In genomic region chr10:102252508-102252907, GRCh38 we compare ENCODE assay signal across 10 cellular contexts. TPM values are rescaled to one million over a fixed set of nuclear protein-coding genes. Genes with fewer than 3 reads are reported as not detected.
DNase-seq lines count a peak whose midpoint lies in the region; ATAC-seq, FAIRE-seq and TF ChIP-seq lines count a peak whose summit lies in the region.
"Not testable (repeated sequence)": the region's sequence is repeated elsewhere in the genome, so short reads cannot be mapped to it uniquely, and the experiment has no call there.
"Had no signal": no experiment of that assay in that cellular context is flagged by ENCODE, and none has a peak within 500 bp of the region (broad histone marks: within the 10 kb centered on the region; RNA-seq: fewer than 3 reads in every experiment).

No MANE protein-coding gene starts in this region.

- not testable (repeated sequence) for H4K91ac ChIP-seq in mesenchymal stem cell (ENCODE audit: low read length)

- H3F3A ChIP-seq in SK-N-SH (replicated peaks; ENCODE audit: insufficient read depth), result not testable (repeated sequence)

- peak; percentile 15 for FAIRE-seq in K562 (lab: Jason Lieb, UNC)

- not testable (repeated sequence) for H4K8ac ChIP-seq in mesenchymal stem cell (ENCODE audit: low read length)

- H3K18ac ChIP-seq in mesenchymal stem cell (ENCODE audit: low read depth in 1 of 2, low read length in 2 of 2), result not testable (repeated sequence)

- ATAC-seq in K562, result peak; percentile 37; the same call in 2 of the 3 replicates

- POLR2A ChIA-PET in HEK293 (lab: Yijun Ruan, JAX); SK-N-SH (lab: Yijun Ruan, JAX): not testable (repeated sequence)
- POLR2A ChIA-PET in K562 (lab: Yijun Ruan, JAX), result interaction anchor here (0.7 to 0.8 kb wide), 2 partner anchors 25 to 145 kb away, joined by 3 read pairs; no protein-coding TSS in a partner anchor

- not testable (repeated sequence) for H2BK15ac ChIP-seq in mesenchymal stem cell (ENCODE audit: low read depth, poor library complexity, severe bottlenecking)

- intact Hi-C loops in K562 (cut with micrococcal nuclease), result not testable (repeated sequence)

- peak; percentile 57 for DNase-seq in Daoy (ENCODE audit: low read depth)
- peak; percentile 37 for DNase-seq in MG63
- DNase-seq in SK-N-SH, result not testable (repeated sequence)
- DNase-seq in K562 (ENCODE audit: extremely low read depth in 1 of 4, low spot score in 3 of 4), result peak in 1 of 4 experiments; percentile 30
- peak; percentile 55 for DNase-seq in fibroblast of mammary gland (ENCODE audit: low read depth)
- DNase-seq in mesenchymal stem cell, result peak; percentile 32

- not testable (repeated sequence) for H3K4me2 ChIP-seq in SK-N-SH; K562 (ENCODE audit: insufficient read depth, low read length); mesenchymal stem cell (ENCODE audit: low read length, poor library complexity, severe bottlenecking)

- BruUV-seq in K562 (replicated peaks; lab: Mats Ljungman, UMichigan), result not testable (repeated sequence)

- H3K23ac ChIP-seq in mesenchymal stem cell (ENCODE audit: low read length in 2 of 2), result not testable (repeated sequence)

- not testable (repeated sequence) for H3K9me2 ChIP-seq in SK-N-SH

- CTCF ChIA-PET in HEK293 (lab: Yijun Ruan, JAX), result interaction anchor here (1.7 kb wide), 1 partner anchor 94 kb away, joined by 4 read pairs; no protein-coding TSS in a partner anchor
- CTCF ChIA-PET in SK-N-SH (lab: Yijun Ruan, JAX), result interaction anchor here (1.3 to 2.1 kb wide), 4 partner anchors 15 to 23 kb away, joined by 3 to 7 read pairs (median 4); no protein-coding TSS in a partner anchor
- CTCF ChIA-PET in K562 (lab: Yijun Ruan, JAX; ENCODE audit: low intra/inter-chr PET ratio), result not testable (repeated sequence)

- not testable (repeated sequence) for H3K79me1 ChIP-seq in mesenchymal stem cell (replicated peaks; ENCODE audit: low read length, poor library complexity, severe bottlenecking)

- not testable (repeated sequence) for TF ChIP-seq POLR2A in K562 (conservative IDR thresholded peaks at IDR 0.05)

- not testable (repeated sequence) for H3K9me3 ChIP-seq in HEK293 (ENCODE audit: control insufficient read depth, insufficient read depth, low read depth, low read length); MG63; SK-N-SH; K562 (replicated peaks; ENCODE audit: control insufficient read depth, insufficient read depth, low read depth, low read length); mesenchymal stem cell (ENCODE audit: control insufficient read depth, low read length)

- peaks cover 0 to 12% of the 10 kb centered on the region in 2 experiments; a peak in 2 of 3 replicates for H3K36me3 ChIP-seq in HEK293 (ENCODE audit: control insufficient read depth in 2 of 2, insufficient read depth in 1 of 2, low read length in 2 of 2)
- H3K36me3 ChIP-seq in MG63, result peaks cover 11% of the 10 kb centered on the region
- H3K36me3 ChIP-seq in SK-N-SH (replicated peaks in 1 of 2; ENCODE audit: control insufficient read depth in 1 of 2, insufficient read depth in 2 of 2, low read length in 1 of 2), result not testable (repeated sequence)
- peaks cover 19% of the 10 kb centered on the region; the same call in 2 of the 3 replicates for H3K36me3 ChIP-seq in K562 (ENCODE audit: control insufficient read depth, insufficient read depth, low read length)
- H3K36me3 ChIP-seq in mesenchymal stem cell (ENCODE audit: control insufficient read depth in 1 of 2, insufficient read depth in 2 of 2, low read depth in 1 of 2, low read length in 2 of 2), result peaks cover 19% of the 10 kb centered on the region in 2 experiments

- not testable (repeated sequence) for H3K4me1 ChIP-seq in HEK293 (ENCODE audit: control insufficient read depth, insufficient read depth, low read length); SK-N-SH (ENCODE audit: control insufficient read depth in 1 of 2, insufficient read depth in 2 of 2, low read depth in 1 of 2, low read length in 1 of 2); K562 (replicated peaks in 1 of 2; ENCODE audit: control insufficient read depth in 2 of 2, insufficient read depth in 2 of 2, low read length in 2 of 2); mesenchymal stem cell (ENCODE audit: control insufficient read depth, insufficient read depth, low read depth, low read length)

- not testable (repeated sequence) for H3K27me3 ChIP-seq in MG63; SK-N-SH (ENCODE audit: insufficient read depth); K562 (ENCODE audit: control insufficient read depth in 2 of 2, insufficient read depth in 2 of 2, low read length in 2 of 2); mesenchymal stem cell (ENCODE audit: control insufficient read depth in 1 of 2, insufficient read depth in 1 of 2, low read length in 2 of 2)

- H3K4me3 ChIP-seq in HEK293 (ENCODE audit: low read depth, low read length); MG63; SK-N-SH (ENCODE audit: low read depth in 2 of 2, low read length in 1 of 2); K562; fibroblast of mammary gland (ENCODE audit: control insufficient read depth, low read depth, low read length); mesenchymal stem cell (ENCODE audit: insufficient read depth in 1 of 2, low read depth in 1 of 2, low read length in 2 of 2): not testable (repeated sequence)

- not testable (repeated sequence) for TF ChIP-seq CTCF in HEK293 (tag by site-specific recombination; IDR thresholded peaks at IDR 0.05); SK-N-SH (IDR thresholded peaks at IDR 0.05); K562 (IDR thresholded peaks at IDR 0.05 in 2 of 3, conservative IDR thresholded peaks at IDR 0.05 in 1 of 3; ENCODE audit: insufficient read depth in 2 of 3, low read depth in 1 of 3, low read length in 3 of 3); fibroblast of mammary gland (conservative IDR thresholded peaks at IDR 0.05; ENCODE audit: control insufficient read depth, insufficient read depth, low read depth, low read length)

- H3K9me1 ChIP-seq in K562 (ENCODE audit: control insufficient read depth, insufficient read depth, low read length), result not testable (repeated sequence)

- not testable (repeated sequence) for H3K27ac ChIP-seq in HEK293 (ENCODE audit: extremely low read depth, low read depth, low read length); mesenchymal stem cell (ENCODE audit: low read length, poor library complexity, severe bottlenecking)
- H3K27ac ChIP-seq in SK-N-SH (ENCODE audit: low read depth in 2 of 2, low read length in 1 of 2) (peak overlapping the region in 1 of 2 experiments; percentile 49; a peak in 1 of 4 replicates), K562 (ENCODE audit: extremely low read depth, low read depth, low read length) (peak overlapping the region; percentile 33; the same call in 1 of the 3 replicates)

- not testable (repeated sequence) for H3K9ac ChIP-seq in SK-N-SH; K562 (ENCODE audit: insufficient read depth in 1 of 2, low read depth in 2 of 2, low read length in 2 of 2); mesenchymal stem cell (ENCODE audit: low read length)

- not testable (repeated sequence) for TF ChIP-seq EP300 in SK-N-SH (IDR thresholded peaks at IDR 0.05; ENCODE audit: borderline replicate concordance in 1 of 2, low read depth in 1 of 2, low read length in 1 of 2); K562 (IDR thresholded peaks at IDR 0.05; ENCODE audit: low read length)

- WGBS in SK-N-SH (ENCODE audit: low lambda C conversion rate), result 90% methylated on average over 3 of the region's 3 CpGs
- WGBS in K562 (ENCODE audit: insufficient coverage, low coverage, missing lambda C conversion rate), result 55% methylated on average over 3 of the region's 3 CpGs
- 91% methylated on average over 2 of the region's 3 CpGs for WGBS in mesenchymal stem cell

- H3K79me2 ChIP-seq in SK-N-SH (ENCODE audit: insufficient read depth), result peaks cover 100% of the 10 kb centered on the region
- H3K79me2 ChIP-seq in K562 (ENCODE audit: control insufficient read depth, insufficient read depth, low read length), result peaks cover 86% of the 10 kb centered on the region

- H3K4ac ChIP-seq in mesenchymal stem cell (ENCODE audit: low read depth in 1 of 2, low read length in 2 of 2), result not testable (repeated sequence)

- not testable (repeated sequence) for H2AFZ ChIP-seq in SK-N-SH (ENCODE audit: low read depth); K562 (ENCODE audit: low read depth, low read length); mesenchymal stem cell (ENCODE audit: low read depth, low read length)

- TF ChIP-seq RAD21 in SK-N-SH (IDR thresholded peaks at IDR 0.05; ENCODE audit: low read length); K562 (CRISPR knock-in tag; conservative IDR thresholded peaks at IDR 0.05 in 1 of 2, IDR thresholded peaks at IDR 0.05 in 1 of 2): not testable (repeated sequence)

- in situ Hi-C loops in K562 (cut with MboI), result not testable (repeated sequence)

- not testable (repeated sequence) for H2AK5ac ChIP-seq in mesenchymal stem cell (ENCODE audit: low read length, severe bottlenecking)

- H2BK5ac ChIP-seq in mesenchymal stem cell (ENCODE audit: low read depth, low read length, poor library complexity, severe bottlenecking), result not testable (repeated sequence)

- H4K20me1 ChIP-seq in SK-N-SH (ENCODE audit: insufficient read depth), result peaks cover 74% of the 10 kb centered on the region
- H4K20me1 ChIP-seq in K562 (replicated peaks; ENCODE audit: control insufficient read depth, insufficient read depth, low read length), result not testable (repeated sequence)

- H2BK12ac ChIP-seq in mesenchymal stem cell (ENCODE audit: low read length in 2 of 2), result not testable (repeated sequence)

- H3K14ac ChIP-seq in mesenchymal stem cell (ENCODE audit: low read length in 2 of 2), result not testable (repeated sequence)

- H2BK120ac ChIP-seq in mesenchymal stem cell (ENCODE audit: low read depth, low read length), result not testable (repeated sequence)

RNA-seq across cellular contexts. Expression of gene GBF1, which starts 7.2 kb away (rescaled TPM):
- 17.3 and 26.5 TPM in 2 replicates for total RNA-seq in Daoy (2014; rRNA removed; shearing (Covaris generic))
- 9.5 and 15.8 TPM in 2 replicates for total RNA-seq in MG63 (2014; rRNA removed; shearing (Covaris generic); ENCODE audit: low replicate concordance)
- polyA plus RNA-seq in SK-N-SH (2012; rRNA removed), result 11.4 and 12.3 TPM in 2 replicates
- polyA plus RNA-seq in SK-N-SH (2012; cell fraction: cytosol; rRNA removed), result 6.0 and 7.7 TPM in 2 replicates
- 34.4 and 36.9 TPM in 2 replicates for polyA plus RNA-seq in SK-N-SH (2012; cell fraction: nucleus; rRNA removed)
- total RNA-seq in K562 (2011; cell fraction: chromatin; rRNA removed; ENCODE audit: low replicate concordance), result 75.4 and 122 TPM in 2 replicates
- 51.5 and 52.9 TPM in 2 replicates for total RNA-seq in K562 (2011; cell fraction: nucleolus; rRNA removed)
- 48.7 and 49.8 TPM in 2 replicates for total RNA-seq in K562 (2011; cell fraction: nucleoplasm; rRNA removed)
- 11.1 and 13.5 TPM in 2 replicates for total RNA-seq in K562 (2014; rRNA removed)
- total RNA-seq in K562 (2014; rRNA removed; fragmentation: Illumina TruSeq; extraction: Trizol), result 9.4 and 10.0 TPM in 2 replicates
- 10.3 and 11.4 TPM in 2 replicates for total RNA-seq in K562 (2015; rRNA removed; fragmentation: Illumina TruSeq; extraction: Trizol)
- total RNA-seq in K562 (2021), result 25.0 and 28.0 TPM in 2 replicates
- polyA plus RNA-seq in K562 (2011; rRNA removed), result 8.7 and 19.9 TPM in 2 replicates
- polyA plus RNA-seq in K562 (2011; cell fraction: cytosol; rRNA removed), result 8.4 and 10.0 TPM in 2 replicates
- polyA plus RNA-seq in K562 (2011; cell fraction: nucleus; rRNA removed), result 40.7 and 41.9 TPM in 2 replicates
- polyA plus RNA-seq in K562 (2012), result 19.5 and 27.2 TPM in 2 replicates
- polyA plus RNA-seq in K562 (2014; fragmentation: Illumina TruSeq; extraction: Trizol), result 21.4 and 22.8 TPM in 2 replicates
- 1 to 10 TPM in 1 of 2 experiments, under 1 TPM in 1; 0.69 to 1.3 TPM for polyA plus RNA-seq in K562 (2014; fragmentation: Nextera tagmentation; extraction: Ambion mirVana)
- 9.9 and 11.3 TPM in 2 replicates for polyA plus RNA-seq in K562 (2014; rRNA removed)
- 22.8 and 34.0 TPM in 2 replicates for polyA minus RNA-seq in K562 (2011; rRNA and poly(A)+ RNA removed)
- polyA minus RNA-seq in K562 (2011; cell fraction: cytosol; rRNA and poly(A)+ RNA removed), result 24.3 and 30.0 TPM in 2 replicates
- polyA minus RNA-seq in K562 (2011; cell fraction: nucleus; rRNA and poly(A)+ RNA removed), result 24.9 and 58.9 TPM in 2 replicates
- 28.8 TPM for polyA plus RNA-seq in mesenchymal stem cell (2013, experiment 1 of 2)
- 26.0 TPM for polyA plus RNA-seq in mesenchymal stem cell (2013, experiment 2 of 2)

RNA-seq across cellular contexts. Expression of gene PITX3, which starts 11.2 kb away (rescaled TPM):
- total RNA-seq in Daoy (2014; rRNA removed; shearing (Covaris generic)), result not detected in 2 replicates
- total RNA-seq in MG63 (2014; rRNA removed; shearing (Covaris generic); ENCODE audit: low replicate concordance), result not detected in 2 replicates
- polyA plus RNA-seq in SK-N-SH (2012; rRNA removed), result not detected in 2 replicates
- not detected in 2 replicates for polyA plus RNA-seq in SK-N-SH (2012; cell fraction: cytosol; rRNA removed)
- 0.05 TPM in 1 of 2 replicates, not detected in the other for polyA plus RNA-seq in SK-N-SH (2012; cell fraction: nucleus; rRNA removed)
- total RNA-seq in K562 (2011; cell fraction: chromatin; rRNA removed; ENCODE audit: low replicate concordance), result not detected in 2 replicates
- 0.17 and 0.53 TPM in 2 replicates for total RNA-seq in K562 (2011; cell fraction: nucleolus; rRNA removed)
- not detected in 2 replicates for total RNA-seq in K562 (2011; cell fraction: nucleoplasm; rRNA removed)
- total RNA-seq in K562 (2014; rRNA removed), result 0.37 and 0.95 TPM in 2 replicates
- not detected in 2 replicates for total RNA-seq in K562 (2014; rRNA removed; fragmentation: Illumina TruSeq; extraction: Trizol)
- not detected in 2 replicates for total RNA-seq in K562 (2015; rRNA removed; fragmentation: Illumina TruSeq; extraction: Trizol)
- 0.56 and 0.98 TPM in 2 replicates for total RNA-seq in K562 (2021)
- not detected in 2 replicates for polyA plus RNA-seq in K562 (2011; rRNA removed)
- polyA plus RNA-seq in K562 (2011; cell fraction: cytosol; rRNA removed), result 0.12 and 0.60 TPM in 2 replicates
- 0.10 and 0.11 TPM in 2 replicates for polyA plus RNA-seq in K562 (2011; cell fraction: nucleus; rRNA removed)
- 0.07 TPM in 1 of 2 replicates, not detected in the other for polyA plus RNA-seq in K562 (2012)
- polyA plus RNA-seq in K562 (2014; fragmentation: Illumina TruSeq; extraction: Trizol), result 0.11 TPM in 1 of 2 replicates, not detected in the other
- polyA plus RNA-seq in K562 (2014; fragmentation: Nextera tagmentation; extraction: Ambion mirVana), result not detected
- 0.30 and 0.32 TPM in 2 replicates for polyA plus RNA-seq in K562 (2014; rRNA removed)
- not detected in 2 replicates for polyA minus RNA-seq in K562 (2011; rRNA and poly(A)+ RNA removed)
- not detected in 2 replicates for polyA minus RNA-seq in K562 (2011; cell fraction: cytosol; rRNA and poly(A)+ RNA removed)
- polyA minus RNA-seq in K562 (2011; cell fraction: nucleus; rRNA and poly(A)+ RNA removed), result not detected in 2 replicates
- 0.04 TPM for polyA plus RNA-seq in mesenchymal stem cell (2013, experiment 1 of 2)
- 0.04 TPM for polyA plus RNA-seq in mesenchymal stem cell (2013, experiment 2 of 2)
- total RNA-seq: CD4-positive, CD25-positive, alpha-beta regulatory T cell; H9; HepG2 had no signal
- polyA plus RNA-seq: CD4-positive, CD25-positive, alpha-beta regulatory T cell; HepG2 had no signal

RNA-seq across cellular contexts. Expression of gene ELOVL3, which starts 26.4 kb away (rescaled TPM):
- total RNA-seq in Daoy (2014; rRNA removed; shearing (Covaris generic)), result 0.06 TPM in 1 of 2 replicates, not detected in the other
- 0.15 TPM in 1 of 2 replicates, not detected in the other for total RNA-seq in MG63 (2014; rRNA removed; shearing (Covaris generic); ENCODE audit: low replicate concordance)
- polyA plus RNA-seq in SK-N-SH (2012; rRNA removed) (0.25 and 0.29 TPM in 2 replicates), K562 (2011; rRNA removed) (1.9 and 3.0 TPM in 2 replicates), K562 (2014; fragmentation: Illumina TruSeq; extraction: Trizol) (1.3 and 1.5 TPM in 2 replicates), K562 (2014; fragmentation: Nextera tagmentation; extraction: Ambion mirVana) (1 to 10 TPM; 2.5 to 3.3 TPM), K562 (2014; rRNA removed) (0.86 and 1.3 TPM in 2 replicates)
- polyA plus RNA-seq in SK-N-SH (2012; cell fraction: cytosol; rRNA removed), result 0.09 and 0.17 TPM in 2 replicates
- polyA plus RNA-seq in SK-N-SH (2012; cell fraction: nucleus; rRNA removed), result 0.05 and 0.13 TPM in 2 replicates
- 0.32 and 1.4 TPM in 2 replicates for total RNA-seq in K562 (2011; cell fraction: chromatin; rRNA removed; ENCODE audit: low replicate concordance)
- total RNA-seq in K562 (2011; cell fraction: nucleolus; rRNA removed), result 1.5 and 1.6 TPM in 2 replicates
- total RNA-seq in K562 (2011; cell fraction: nucleoplasm; rRNA removed), result 1.6 and 2.0 TPM in 2 replicates
- total RNA-seq in K562 (2014; rRNA removed) (0.32 and 1.3 TPM in 2 replicates), K562 (2014; rRNA removed; fragmentation: Illumina TruSeq; extraction: Trizol) (0.87 and 1.3 TPM in 2 replicates), K562 (2015; rRNA removed; fragmentation: Illumina TruSeq; extraction: Trizol) (0.75 and 0.87 TPM in 2 replicates), K562 (2021) (0.86 and 1.2 TPM in 2 replicates)
- 2.1 and 2.9 TPM in 2 replicates for polyA plus RNA-seq in K562 (2011; cell fraction: cytosol; rRNA removed)
- polyA plus RNA-seq in K562 (2011; cell fraction: nucleus; rRNA removed), result 0.69 and 1.2 TPM in 2 replicates
- polyA plus RNA-seq in K562 (2012), result 0.47 and 0.51 TPM in 2 replicates
- 0.84 and 1.1 TPM in 2 replicates for polyA minus RNA-seq in K562 (2011; rRNA and poly(A)+ RNA removed)
- not detected in 2 replicates for polyA minus RNA-seq in K562 (2011; cell fraction: cytosol; rRNA and poly(A)+ RNA removed)
- polyA minus RNA-seq in K562 (2011; cell fraction: nucleus; rRNA and poly(A)+ RNA removed), result 0.13 and 1.1 TPM in 2 replicates
- 0.12 TPM for polyA plus RNA-seq in mesenchymal stem cell (2013, experiment 1 of 2)
- 0.25 TPM for polyA plus RNA-seq in mesenchymal stem cell (2013, experiment 2 of 2)
- total RNA-seq: CD4-positive, CD25-positive, alpha-beta regulatory T cell; H9 had no signal
